18 cellular contexts compared by ENCODE assay signal in the genomic region with DNA sequence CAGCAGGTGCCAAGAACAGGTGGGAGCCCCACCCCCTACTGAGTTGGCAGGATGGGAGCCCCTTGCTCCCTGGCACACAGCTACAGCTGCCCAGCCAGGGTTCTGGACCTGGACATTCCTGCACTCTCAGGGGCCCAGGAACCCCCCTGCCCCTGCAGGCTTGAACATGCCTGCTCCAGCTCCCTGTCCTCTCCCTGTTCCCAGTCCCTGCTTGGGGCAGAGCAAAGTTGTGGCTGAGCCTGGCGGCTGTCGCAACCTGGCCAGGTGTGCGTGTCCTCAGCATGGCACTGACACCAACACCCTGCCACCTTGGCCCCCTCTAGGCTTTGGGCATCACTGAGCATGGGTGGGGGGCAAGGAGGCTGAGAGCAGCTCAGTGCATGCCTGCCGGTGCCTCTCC.
"Had no signal": no experiment of that assay in that cellular context is flagged by ENCODE, and none has a peak within 500 bp of the region (broad histone marks: within the 10 kb centered on the region; RNA-seq: fewer than 3 reads in every experiment).

No MANE protein-coding gene starts in this region.

- H3K4me3 ChIP-seq: SJSA1, SK-N-MC had no signal

- H3K27me3 ChIP-seq: SJSA1 had no signal

- H3K27ac ChIP-seq: SJSA1, SK-N-MC had no signal

- H3K4me1 ChIP-seq: SJSA1 had no signal

- DNase-seq: KBM-7, MV-4-11, NCI-H1048, NCI-H1105, NCI-H1417, NCI-H146, NCI-H1694 treated with DMSO at 0.1 percent for 48 hours, NCI-H1930, NCI-H2081, NCI-H2107, NCI-H2227 treated with DMSO at 0.1 percent for 48 hours, NCI-H526 treated with DMSO at 0.1 percent for 48 hours, NCI-H774, Right ventricle myocardium superior, RPMI8226, SIG-M5 had no signal

- H3K36me3 ChIP-seq: SJSA1 had no signal

- H3K9me3 ChIP-seq: SJSA1 had no signal
